8 cellular contexts compared by ENCODE assay signal in genomic region chr17:83119987-83120864, GRCh38.
DNase-seq lines count a peak whose midpoint lies in the region; ATAC-seq lines count a peak whose summit lies in the region.

No MANE protein-coding gene starts in this region.

- ATAC-seq in GM18520 (IDR thresholded peaks at IDR 0.05; ENCODE audit: unreplicated experiment) (peak; percentile 37), HG02798 (IDR thresholded peaks at IDR 0.05; ENCODE audit: poor library complexity, unreplicated experiment) (peak; percentile 59), memory B cell (ENCODE audit: low read depth) (peak; percentile 100), GM19035 (IDR thresholded peaks at IDR 0.05; ENCODE audit: unreplicated experiment) (no peak)

- peaks cover 8% of the 10 kb centered on the region for H3K4me1 Mint-ChIP-seq in T-helper 1 cell treated with Interleukin-12 subunit alpha and Interleukin-12 subunit beta and Interleukin-4 antibody, amounts not matched to agents 30 μg/mL and 1 μg/mL, for 36 hours (ENCODE audit: low read depth)
- H3K4me1 Mint-ChIP-seq in memory B cell, result peaks cover 19% of the 10 kb centered on the region

- peaks cover 48% of the 10 kb centered on the region for H3K27me3 Mint-ChIP-seq in T-helper 1 cell treated with Interleukin-12 subunit alpha and Interleukin-12 subunit beta and Interleukin-4 antibody, amounts not matched to agents 30 μg/mL and 1 μg/mL, for 36 hours (ENCODE audit: low read depth)
- H3K27me3 Mint-ChIP-seq in memory B cell, result peaks cover 19% of the 10 kb centered on the region

- peak overlapping the region; percentile 56 for H3K4me3 Mint-ChIP-seq in T-helper 1 cell treated with Interleukin-12 subunit alpha and Interleukin-12 subunit beta and Interleukin-4 antibody, amounts not matched to agents 30 μg/mL and 1 μg/mL, for 36 hours
- peak overlapping the region; percentile 70 for H3K4me3 Mint-ChIP-seq in memory B cell

- H3K9me3 Mint-ChIP-seq in T-helper 1 cell treated with Interleukin-12 subunit alpha and Interleukin-12 subunit beta and Interleukin-4 antibody, amounts not matched to agents 30 μg/mL and 1 μg/mL, for 36 hours, result peaks cover 2% of the 10 kb centered on the region
- peaks cover 1% of the 10 kb centered on the region for H3K9me3 Mint-ChIP-seq in memory B cell

- no peak overlapping the region for H3K27ac Mint-ChIP-seq in T-helper 1 cell treated with Interleukin-12 subunit alpha and Interleukin-12 subunit beta and Interleukin-4 antibody, amounts not matched to agents 30 μg/mL and 1 μg/mL, for 36 hours
- peak overlapping the region; percentile 83 for H3K27ac Mint-ChIP-seq in memory B cell

- peak; percentile 61 to 75 for DNase-seq in memory B cell (ENCODE audit: low spot score in 2 of 2)
- DNase-seq in NCI-H345 treated with DMSO at 0.1 percent for 48 hours (lab: John Stamatoyannopoulos, UW; ENCODE audit: unreplicated experiment), result no peak
- DNase-seq in GOT3 (lab: John Stamatoyannopoulos, UW), result no peak
- DNase-seq in NCI-H1092 treated with DMSO at 0.1 percent for 48 hours (lab: John Stamatoyannopoulos, UW), result no peak

- no peaks in the 10 kb centered on the region for H3K36me3 Mint-ChIP-seq in T-helper 1 cell treated with Interleukin-12 subunit alpha and Interleukin-12 subunit beta and Interleukin-4 antibody, amounts not matched to agents 30 μg/mL and 1 μg/mL, for 36 hours (ENCODE audit: low read depth)
- H3K36me3 Mint-ChIP-seq in memory B cell, result no peaks in the 10 kb centered on the region

Comparison
In these comparisons a context has a peak if more than half of its experiments do, and no peak if none do; other contexts are left out.
1. DNase-seq: peak in memory B cell (2 of 2); none in NCI-H345 treated with DMSO at 0.1 percent for 48 hours (single experiment), GOT3 (single experiment) and NCI-H1092 treated with DMSO at 0.1 percent for 48 hours (single experiment).